8 cellular contexts compared by ENCODE assay signal in genomic region chr6:151389640-151390275, GRCh38. TPM values are rescaled to one million over a fixed set of nuclear protein-coding genes. Genes with fewer than 3 reads are reported as not detected.
DNase-seq lines count a peak whose midpoint lies in the region; ATAC-seq lines count a peak whose summit lies in the region.

No MANE protein-coding gene starts in this region.

- peak; percentile 59 to 62 for ATAC-seq in CD4-positive, CD25-positive, alpha-beta regulatory T cell (ENCODE audit: low read depth in 2 of 2)
- ATAC-seq in GM18868 (IDR thresholded peaks at IDR 0.05; ENCODE audit: unreplicated experiment) (peak; percentile 69), HG03060 (IDR thresholded peaks at IDR 0.05; ENCODE audit: low read depth, unreplicated experiment) (peak; percentile 29)
- ATAC-seq in activated T-helper 17 cell treated with anti-CD3 and anti-CD28 coated beads, Interleukin-2, amount 50 U/mL, for 72 hours (replicated peaks), result peak; percentile 71
- ATAC-seq in naive thymus-derived CD8-positive, alpha-beta T cell, result peak; percentile 68

- POLR2A ChIA-PET in naive thymus-derived CD8-positive, alpha-beta T cell (lab: Charles Lee), result interaction anchor here (0.6 to 3.9 kb wide), 24 partner anchors 9 to 1593 kb away, joined by 3 to 49 read pairs (median 6); partner anchors contain the start of genes FBXO5, MTHFD1L and RMND1

- peaks cover 21 to 71% (median 50%) of the 10 kb centered on the region in 4 donors for H3K4me1 Mint-ChIP-seq in CD4-positive, CD25-positive, alpha-beta regulatory T cell
- peaks cover 30% of the 10 kb centered on the region for H3K4me1 Mint-ChIP-seq in activated T-helper 17 cell treated with anti-CD3 and anti-CD28 coated beads, Interleukin-2, amount 50 U/mL, for 72 hours
- peaks cover 21 to 74% (median 52%) of the 10 kb centered on the region in 4 donors for H3K4me1 Mint-ChIP-seq in naive thymus-derived CD8-positive, alpha-beta T cell

- H3K36me3 ChIP-seq in CD4-positive, CD25-positive, alpha-beta regulatory T cell (ENCODE audit: control insufficient read depth, insufficient read depth, low read length), result no peaks in the 10 kb centered on the region

- DNase-seq in CD4-positive, CD25-positive, alpha-beta regulatory T cell, result peak in 1 of 3 donors; percentile 25
- DNase-seq in NCI-H345 treated with DMSO at 0.1 percent for 48 hours (lab: John Stamatoyannopoulos, UW; ENCODE audit: unreplicated experiment) (peak; percentile 94), fibroblast of the conjunctiva (ENCODE audit: low read depth) (peak; percentile 76), OCI-M2 (lab: John Stamatoyannopoulos, UW; ENCODE audit: unreplicated experiment) (no peak)
- DNase-seq in naive thymus-derived CD8-positive, alpha-beta T cell, result peak in 2 of 10 donors; percentile 17 to 82

- peaks cover 72% of the 10 kb centered on the region for H3K4me1 ChIP-seq in CD4-positive, CD25-positive, alpha-beta regulatory T cell (ENCODE audit: control insufficient read depth, insufficient read depth, low read length, poor library complexity, severe bottlenecking)

- peak overlapping the region; percentile 90 to 98 (median 95) for H3K4me3 Mint-ChIP-seq in CD4-positive, CD25-positive, alpha-beta regulatory T cell
- H3K4me3 Mint-ChIP-seq in activated T-helper 17 cell treated with anti-CD3 and anti-CD28 coated beads, Interleukin-2, amount 50 U/mL, for 72 hours, result peak overlapping the region; percentile 98
- peak overlapping the region; percentile 88 to 96 (median 92) for H3K4me3 Mint-ChIP-seq in naive thymus-derived CD8-positive, alpha-beta T cell

- peak overlapping the region; percentile 94 to 98 (median 94) for H3K27ac Mint-ChIP-seq in CD4-positive, CD25-positive, alpha-beta regulatory T cell
- peak overlapping the region; percentile 97 for H3K27ac Mint-ChIP-seq in activated T-helper 17 cell treated with anti-CD3 and anti-CD28 coated beads, Interleukin-2, amount 50 U/mL, for 72 hours
- peak overlapping the region; percentile 85 to 98 (median 96) for H3K27ac Mint-ChIP-seq in naive thymus-derived CD8-positive, alpha-beta T cell

- peak overlapping the region; percentile 95 for H3K4me3 ChIP-seq in CD4-positive, CD25-positive, alpha-beta regulatory T cell (ENCODE audit: low read depth, low read length)

- no peaks in the 10 kb centered on the region for H3K36me3 Mint-ChIP-seq in CD4-positive, CD25-positive, alpha-beta regulatory T cell
- H3K36me3 Mint-ChIP-seq in activated T-helper 17 cell treated with anti-CD3 and anti-CD28 coated beads, Interleukin-2, amount 50 U/mL, for 72 hours (ENCODE audit: low read depth), result peaks cover 42% of the 10 kb centered on the region
- H3K36me3 Mint-ChIP-seq in naive thymus-derived CD8-positive, alpha-beta T cell, result peaks cover 0 to 9% (median 0%) of the 10 kb centered on the region in 3 donors

- H3K9me3 ChIP-seq in CD4-positive, CD25-positive, alpha-beta regulatory T cell (ENCODE audit: control insufficient read depth in 2 of 2, low read length in 2 of 2), result no peaks in the 10 kb centered on the region

- no peaks in the 10 kb centered on the region for H3K27me3 ChIP-seq in CD4-positive, CD25-positive, alpha-beta regulatory T cell (ENCODE audit: control insufficient read depth, insufficient read depth, low read length)

- H3K27ac ChIP-seq in CD4-positive, CD25-positive, alpha-beta regulatory T cell (ENCODE audit: insufficient read depth, low read length, poor library complexity, severe bottlenecking), result peak overlapping the region; percentile 97

- peaks cover 11% of the 10 kb centered on the region for H3K27me3 Mint-ChIP-seq in CD4-positive, CD25-positive, alpha-beta regulatory T cell
- no peaks in the 10 kb centered on the region for H3K27me3 Mint-ChIP-seq in activated T-helper 17 cell treated with anti-CD3 and anti-CD28 coated beads, Interleukin-2, amount 50 U/mL, for 72 hours
- no peaks in the 10 kb centered on the region for H3K27me3 Mint-ChIP-seq in naive thymus-derived CD8-positive, alpha-beta T cell

- no peaks in the 10 kb centered on the region for H3K9me3 Mint-ChIP-seq in CD4-positive, CD25-positive, alpha-beta regulatory T cell
- H3K9me3 Mint-ChIP-seq in activated T-helper 17 cell treated with anti-CD3 and anti-CD28 coated beads, Interleukin-2, amount 50 U/mL, for 72 hours, result no peaks in the 10 kb centered on the region
- peaks cover 0 to 4% (median 0%) of the 10 kb centered on the region in 9 donors for H3K9me3 Mint-ChIP-seq in naive thymus-derived CD8-positive, alpha-beta T cell

RNA-seq across cellular contexts. Expression of gene ZBTB2, which starts 1.6 kb away (rescaled TPM):
- total RNA-seq in CD4-positive, CD25-positive, alpha-beta regulatory T cell, result 31.9 TPM
- 10 to 100 TPM; 18.0 to 20.9 (median 19.5) TPM for polyA plus RNA-seq in CD4-positive, CD25-positive, alpha-beta regulatory T cell
- 10 to 100 TPM; 12.9 to 19.0 TPM for total RNA-seq in activated T-helper 17 cell treated with anti-CD3 and anti-CD28 coated beads, Interleukin-2, amount 50 U/mL, for 72 hours
- 10 to 100 TPM; 32.0 to 32.4 TPM for total RNA-seq in naive thymus-derived CD8-positive, alpha-beta T cell
- polyA plus RNA-seq in naive thymus-derived CD8-positive, alpha-beta T cell, result 10 to 100 TPM; 12.3 to 18.8 (median 15.0) TPM
